15 cellular contexts compared by ENCODE assay signal in the genomic region with DNA sequence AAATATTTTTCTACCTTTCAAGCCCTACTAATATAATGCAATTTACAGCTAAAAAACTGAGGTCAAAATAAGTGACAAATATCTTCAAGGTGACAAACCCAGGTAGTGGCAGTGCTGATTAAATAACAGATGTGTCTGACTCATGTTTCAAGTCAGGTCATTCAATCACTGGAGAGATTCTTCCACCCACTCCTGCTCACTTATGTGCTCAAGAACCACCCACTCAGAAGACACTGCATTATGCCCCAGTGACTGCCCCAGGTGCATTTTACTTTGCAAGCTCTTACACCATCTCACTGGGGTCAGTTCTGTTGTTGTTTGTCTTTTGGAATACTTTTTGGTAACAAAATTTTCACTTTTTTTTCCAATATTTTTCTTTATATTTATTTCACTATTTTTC. TPM values are rescaled to one million over a fixed set of nuclear protein-coding genes. Genes with fewer than 3 reads are reported as not detected.
DNase-seq lines count a peak whose midpoint lies in the region; ATAC-seq lines count a peak whose summit lies in the region.
"Had no signal": no experiment of that assay in that cellular context is flagged by ENCODE, and none has a peak within 500 bp of the region (broad histone marks: within the 10 kb centered on the region; RNA-seq: fewer than 3 reads in every experiment).

No MANE protein-coding gene starts in this region.

- peaks cover 2% of the 10 kb centered on the region for H3K36me3 ChIP-seq in mesendoderm (ENCODE audit: control insufficient read depth, insufficient read depth, low read length)
- H3K36me3 ChIP-seq: prostate gland had no signal

- no peak overlapping the region for H3K27ac Mint-ChIP-seq in activated naive CD8-positive, alpha-beta T cell
- H3K27ac Mint-ChIP-seq: CD14-positive monocyte had no signal

- H3K9ac ChIP-seq in mesendoderm (ENCODE audit: low read length) = no peak overlapping the region

- no peaks in the 10 kb centered on the region for H3K4me1 ChIP-seq in mesendoderm (ENCODE audit: control insufficient read depth, low read depth, low read length)
- H3K4me1 ChIP-seq: prostate gland had no signal

- H2BK120ac ChIP-seq in mesendoderm (ENCODE audit: low read depth, low read length) = no peak overlapping the region

- peak; percentile 29 for DNase-seq in DMS53 (lab: John Stamatoyannopoulos, UW)
- no peak for DNase-seq in DMS53 treated with DMSO at 0.1 percent for 48 hours (lab: John Stamatoyannopoulos, UW; ENCODE audit: unreplicated experiment)
- DNase-seq in DMS79 (lab: John Stamatoyannopoulos, UW) = peak; percentile 7
- DNase-seq in mesendoderm = peak; percentile 7
- DNase-seq in NCI-H510A treated with DMSO at 0.1 percent for 48 hours (lab: John Stamatoyannopoulos, UW) = no peak
- DNase-seq in NCI-H2227 treated with DMSO at 0.1 percent for 48 hours (lab: John Stamatoyannopoulos, UW) = no peak
- DNase-seq: NCI-H2029, SIG-M5, T1000, transverse colon had no signal

- ATAC-seq in GM18873 (IDR thresholded peaks at IDR 0.05; ENCODE audit: low FRiP score, unreplicated experiment) = no peak

- H4K5ac ChIP-seq in mesendoderm (ENCODE audit: low read length) = no peak overlapping the region

- H3K9me3 Mint-ChIP-seq in activated naive CD8-positive, alpha-beta T cell (ENCODE audit: low read depth) = no peaks in the 10 kb centered on the region

- no peaks in the 10 kb centered on the region for H3K27me3 Mint-ChIP-seq in activated naive CD8-positive, alpha-beta T cell

- H3K23ac ChIP-seq in mesendoderm (ENCODE audit: low read length) = no peak overlapping the region

- H3K79me1 ChIP-seq in mesendoderm (ENCODE audit: low read length) = peaks cover 1% of the 10 kb centered on the region

- no peak overlapping the region for H3K4me3 ChIP-seq in mesendoderm (ENCODE audit: low read length)
- H3K4me3 ChIP-seq: prostate gland, transverse colon had no signal

- H3K56ac ChIP-seq in mesendoderm (ENCODE audit: low read length) = no peak overlapping the region

- H3K27ac ChIP-seq in mesendoderm (ENCODE audit: low read depth, low read length) = no peak overlapping the region
- H3K27ac ChIP-seq: 22Rv1, prostate gland, transverse colon had no signal

- H3K27me3 ChIP-seq in mesendoderm (ENCODE audit: insufficient read depth, low read length, poor library complexity) = no peaks in the 10 kb centered on the region
- H3K27me3 ChIP-seq: transverse colon had no signal

- H3K4me2 ChIP-seq in mesendoderm (ENCODE audit: low read length) = no peak overlapping the region

- H3K18ac ChIP-seq in mesendoderm (ENCODE audit: low read length) = no peak overlapping the region

- H4K8ac ChIP-seq in mesendoderm (ENCODE audit: low read depth, low read length) = no peak overlapping the region

- H2AK5ac ChIP-seq in mesendoderm (ENCODE audit: low read length) = no peak overlapping the region

- peaks cover 17% of the 10 kb centered on the region for H3K79me2 ChIP-seq in mesendoderm (ENCODE audit: control insufficient read depth, insufficient read depth, low read length)

- H2BK15ac ChIP-seq in mesendoderm (replicated peaks; ENCODE audit: low read depth) = no peak overlapping the region

- H3K36me3 Mint-ChIP-seq in activated naive CD8-positive, alpha-beta T cell = peaks cover 16% of the 10 kb centered on the region

- no peak overlapping the region for H3K4ac ChIP-seq in mesendoderm (ENCODE audit: low read depth, low read length)

- H2BK5ac ChIP-seq in mesendoderm (ENCODE audit: low read length) = no peak overlapping the region

- H3K4me3 Mint-ChIP-seq in activated naive CD8-positive, alpha-beta T cell = peak overlapping the region; percentile 97

- peaks cover 43% of the 10 kb centered on the region for H3K4me1 Mint-ChIP-seq in activated naive CD8-positive, alpha-beta T cell (ENCODE audit: low read depth)

RNA-seq across cellular contexts. Expression of a gene that starts 2.2 kb away (rescaled TPM):
- 20.4 TPM for polyA plus RNA-seq in mesendoderm (2013, experiment 1 of 2)
- polyA plus RNA-seq in mesendoderm (2013, experiment 2 of 2) = 19.0 TPM

Comparison
In these comparisons a context has a peak if more than half of its experiments do, and no peak if none do; other contexts are left out.
1. DNase-seq: peak in DMS53 (single experiment), DMS79 (single experiment) and mesendoderm (single experiment); none in DMS53 treated with DMSO at 0.1 percent for 48 hours (single experiment), NCI-H510A treated with DMSO at 0.1 percent for 48 hours (single experiment) and NCI-H2227 treated with DMSO at 0.1 percent for 48 hours (single experiment).